Comparison of ENCODE assay signal across 1 cellular context in genomic region chr7:149692056-149692455, GRCh38.
TF ChIP-seq lines count a peak whose summit lies in the region.

No MANE protein-coding gene starts in this region.

TF ChIP-seq in H1, 55 proteins besides CTCF, POLR2A, EP300 and RAD21 (continued from another document):
- TF ChIP-seq, protein P1, sequence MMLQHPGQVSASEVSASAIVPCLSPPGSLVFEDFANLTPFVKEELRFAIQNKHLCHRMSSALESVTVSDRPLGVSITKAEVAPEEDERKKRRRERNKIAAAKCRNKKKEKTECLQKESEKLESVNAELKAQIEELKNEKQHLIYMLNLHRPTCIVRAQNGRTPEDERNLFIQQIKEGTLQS (IDR thresholded peaks at IDR 0.05; ENCODE audit: insufficient read depth, low read depth, low read length) = no peak
- TF ChIP-seq SRF (IDR thresholded peaks at IDR 0.05; ENCODE audit: low read depth, low read length) (no peak), RFX5 (IDR thresholded peaks at IDR 0.05; ENCODE audit: borderline replicate concordance, low read depth, low read length) (no peak), NANOG (IDR thresholded peaks at IDR 0.05; ENCODE audit: insufficient read depth, low read depth, low read length, poor library complexity, severe bottlenecking) (no peak), RNF2 (IDR thresholded peaks at IDR 0.05; ENCODE audit: borderline replicate concordance, low read depth, low read length, missing control alignments, poor library complexity, severe bottlenecking) (no peak), TEAD4 (IDR thresholded peaks at IDR 0.05; ENCODE audit: low read depth, low read length) (no peak), TAF7 (optimal IDR thresholded peaks at IDR 0.05; ENCODE audit: borderline replicate concordance, low read depth, low read length) (no peak), KDM4A (IDR thresholded peaks at IDR 0.05; ENCODE audit: low read depth, low read length, severe bottlenecking) (no peak), MAX (IDR thresholded peaks at IDR 0.05) (no peak), ASH2L (IDR thresholded peaks at IDR 0.05; ENCODE audit: low read length) (no peak), PHF8 (conservative IDR thresholded peaks at IDR 0.05; ENCODE audit: low read depth, low read length) (no peak), CREB1 (IDR thresholded peaks at IDR 0.05) (no peak)
